1 cellular context compared by ENCODE assay signal in the genomic region with DNA sequence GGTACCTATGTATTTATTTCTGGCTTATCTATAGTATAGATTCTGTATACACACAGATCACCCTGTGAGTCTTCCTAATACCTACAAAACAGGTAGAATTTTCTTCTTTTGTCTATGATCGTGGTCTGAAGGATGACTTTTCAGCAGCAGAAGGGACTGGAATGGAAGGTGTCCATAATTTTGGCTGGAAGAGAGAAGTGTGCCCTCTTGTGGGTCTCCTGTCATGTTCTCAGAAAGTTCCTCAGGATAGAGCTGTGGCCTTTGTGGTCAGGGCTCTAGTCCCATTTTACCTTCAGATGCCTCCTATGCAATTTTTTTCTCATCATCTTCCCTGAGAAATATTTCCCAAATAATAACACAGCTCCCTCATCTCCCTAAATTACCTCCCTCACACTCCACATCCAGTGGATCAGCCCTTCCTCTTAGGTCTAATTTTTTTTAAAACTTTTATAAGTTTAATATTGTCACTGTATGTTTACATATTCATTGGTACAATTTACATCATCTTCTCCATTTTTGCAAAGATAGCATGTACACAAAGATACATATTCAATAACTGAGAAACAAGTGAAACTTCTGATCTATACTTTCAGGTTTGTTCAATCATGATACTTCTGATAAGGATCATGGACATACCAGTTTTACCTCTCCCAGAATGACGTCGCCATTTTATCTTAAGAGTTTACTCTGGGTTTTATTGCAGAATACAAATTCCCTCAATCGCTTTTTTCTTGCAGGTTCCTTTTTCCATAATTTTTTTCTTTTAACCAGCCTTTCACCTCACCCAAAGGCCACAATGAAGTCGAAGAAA.
TF ChIP-seq lines count a peak whose summit lies in the region.

No MANE protein-coding gene starts in this region.

TF ChIP-seq in Ishikawa, 13 proteins besides CTCF, POLR2A, EP300 and RAD21:
- TF ChIP-seq, protein P1, sequence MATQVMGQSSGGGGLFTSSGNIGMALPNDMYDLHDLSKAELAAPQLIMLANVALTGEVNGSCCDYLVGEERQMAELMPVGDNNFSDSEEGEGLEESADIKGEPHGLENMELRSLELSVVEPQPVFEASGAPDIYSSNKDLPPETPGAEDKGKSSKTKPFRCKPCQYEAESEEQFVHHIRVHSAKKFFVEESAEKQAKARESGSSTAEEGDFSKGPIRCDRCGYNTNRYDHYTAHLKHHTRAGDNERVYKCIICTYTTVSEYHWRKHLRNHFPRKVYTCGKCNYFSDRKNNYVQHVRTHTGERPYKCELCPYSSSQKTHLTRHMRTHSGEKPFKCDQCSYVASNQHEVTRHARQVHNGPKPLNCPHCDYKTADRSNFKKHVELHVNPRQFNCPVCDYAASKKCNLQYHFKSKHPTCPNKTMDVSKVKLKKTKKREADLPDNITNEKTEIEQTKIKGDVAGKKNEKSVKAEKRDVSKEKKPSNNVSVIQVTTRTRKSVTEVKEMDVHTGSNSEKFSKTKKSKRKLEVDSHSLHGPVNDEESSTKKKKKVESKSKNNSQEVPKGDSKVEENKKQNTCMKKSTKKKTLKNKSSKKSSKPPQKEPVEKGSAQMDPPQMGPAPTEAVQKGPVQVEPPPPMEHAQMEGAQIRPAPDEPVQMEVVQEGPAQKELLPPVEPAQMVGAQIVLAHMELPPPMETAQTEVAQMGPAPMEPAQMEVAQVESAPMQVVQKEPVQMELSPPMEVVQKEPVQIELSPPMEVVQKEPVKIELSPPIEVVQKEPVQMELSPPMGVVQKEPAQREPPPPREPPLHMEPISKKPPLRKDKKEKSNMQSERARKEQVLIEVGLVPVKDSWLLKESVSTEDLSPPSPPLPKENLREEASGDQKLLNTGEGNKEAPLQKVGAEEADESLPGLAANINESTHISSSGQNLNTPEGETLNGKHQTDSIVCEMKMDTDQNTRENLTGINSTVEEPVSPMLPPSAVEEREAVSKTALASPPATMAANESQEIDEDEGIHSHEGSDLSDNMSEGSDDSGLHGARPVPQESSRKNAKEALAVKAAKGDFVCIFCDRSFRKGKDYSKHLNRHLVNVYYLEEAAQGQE (IDR thresholded peaks at IDR 0.05; ENCODE audit: low read depth) = no peak
- TF ChIP-seq, protein P2, sequence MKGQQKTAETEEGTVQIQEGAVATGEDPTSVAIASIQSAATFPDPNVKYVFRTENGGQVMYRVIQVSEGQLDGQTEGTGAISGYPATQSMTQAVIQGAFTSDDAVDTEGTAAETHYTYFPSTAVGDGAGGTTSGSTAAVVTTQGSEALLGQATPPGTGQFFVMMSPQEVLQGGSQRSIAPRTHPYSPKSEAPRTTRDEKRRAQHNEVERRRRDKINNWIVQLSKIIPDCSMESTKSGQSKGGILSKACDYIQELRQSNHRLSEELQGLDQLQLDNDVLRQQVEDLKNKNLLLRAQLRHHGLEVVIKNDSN (IDR thresholded peaks at IDR 0.05) = no peak
- TF ChIP-seq EGR1 (IDR thresholded peaks at IDR 0.05) (no peak), TAF1 (IDR thresholded peaks at IDR 0.05; ENCODE audit: low read depth) (no peak), ZBTB7A (IDR thresholded peaks at IDR 0.05; ENCODE audit: low read depth) (no peak), YY1 (IDR thresholded peaks at IDR 0.05; ENCODE audit: low read depth) (no peak), TCF12 (IDR thresholded peaks at IDR 0.05; ENCODE audit: low read depth) (no peak), NFIC (IDR thresholded peaks at IDR 0.05) (no peak), TEAD4 (IDR thresholded peaks at IDR 0.05) (no peak), CEBPB (IDR thresholded peaks at IDR 0.05) (no peak), FOXM1 (IDR thresholded peaks at IDR 0.05; ENCODE audit: borderline replicate concordance, low read depth) (no peak), CREB1 (IDR thresholded peaks at IDR 0.05; ENCODE audit: low read depth) (no peak)
- TF ChIP-seq, protein P3, sequence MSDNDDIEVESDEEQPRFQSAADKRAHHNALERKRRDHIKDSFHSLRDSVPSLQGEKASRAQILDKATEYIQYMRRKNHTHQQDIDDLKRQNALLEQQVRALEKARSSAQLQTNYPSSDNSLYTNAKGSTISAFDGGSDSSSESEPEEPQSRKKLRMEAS (IDR thresholded peaks at IDR 0.05) = no peak
TF ChIP-seq in Ishikawa: peak in this region for 0.
